In the genomic region with DNA sequence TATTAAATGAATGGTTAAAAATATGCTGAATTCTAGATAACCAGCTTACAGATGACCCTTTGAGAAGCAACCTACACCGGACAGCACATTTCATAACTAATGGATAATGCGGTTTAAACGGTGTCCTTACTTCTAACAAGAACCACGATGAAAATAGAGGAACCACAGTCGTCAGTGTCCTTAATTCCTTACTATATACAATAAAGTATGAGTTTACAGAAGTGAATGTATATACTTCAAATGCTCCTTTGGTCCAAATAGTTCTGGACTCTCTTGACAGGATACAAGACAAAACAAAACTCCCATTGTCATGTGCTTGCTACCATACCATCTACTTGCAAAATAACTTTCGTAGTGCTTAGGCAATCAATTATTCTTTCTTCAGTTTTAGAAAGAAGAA, we compare ENCODE assay signal across 8 cellular contexts. TPM values are rescaled to one million over a fixed set of nuclear protein-coding genes. Genes with fewer than 3 reads are reported as not detected.
DNase-seq lines count a peak whose midpoint lies in the region; ATAC-seq and TF ChIP-seq lines count a peak whose summit lies in the region.

No MANE protein-coding gene starts in this region.

- H3K27ac ChIP-seq in DND-41 (ENCODE audit: low read length): no peak overlapping the region

- peaks cover 6% of the 10 kb centered on the region; the same call in 1 of the 2 replicates for H4K20me1 ChIP-seq in DND-41 (ENCODE audit: insufficient read depth, low read length)

- H3K4me3 Mint-ChIP-seq in brain: peak overlapping the region; percentile 22 to 98 (median 91)
- peak overlapping the region; percentile 43 for H3K4me3 Mint-ChIP-seq in neural crest cell

- no peak overlapping the region for H2AFZ ChIP-seq in DND-41 (ENCODE audit: low read depth, low read length)

- H3K27ac Mint-ChIP-seq in brain (peak overlapping the region in 1 of 5 experiments; percentile 34), neural crest cell (ENCODE audit: unreplicated experiment) (no peak overlapping the region)

- H3K27me3 Mint-ChIP-seq in brain (peaks cover 12% of the 10 kb centered on the region), neural crest cell (ENCODE audit: low read depth) (no peaks in the 10 kb centered on the region)

- no peaks in the 10 kb centered on the region for H3K9me3 Mint-ChIP-seq in brain
- H3K9me3 Mint-ChIP-seq in neural crest cell: no peaks in the 10 kb centered on the region

- no peaks in the 10 kb centered on the region for H3K27me3 ChIP-seq in DND-41 (ENCODE audit: insufficient read depth, low read length, poor library complexity)

- peaks cover 67% of the 10 kb centered on the region for H3K4me1 Mint-ChIP-seq in brain
- H3K4me1 Mint-ChIP-seq in neural crest cell: peaks cover 35% of the 10 kb centered on the region

- H3K36me3 Mint-ChIP-seq in brain (peaks cover 15% of the 10 kb centered on the region), neural crest cell (ENCODE audit: low read depth) (no peaks in the 10 kb centered on the region)

- no peaks in the 10 kb centered on the region for H3K36me3 ChIP-seq in DND-41 (ENCODE audit: insufficient read depth, low read length)

- ATAC-seq in DND-41 (ENCODE audit: insufficient read depth, low read depth) (no peak), HG03571 (IDR thresholded peaks at IDR 0.05; ENCODE audit: unreplicated experiment) (no peak), HG02884 (IDR thresholded peaks at IDR 0.05; ENCODE audit: unreplicated experiment) (no peak)

- DNase-seq in DND-41 (no peak), Kasumi-1 (lab: John Stamatoyannopoulos, UW) (peak; percentile 20 to 29), neural crest cell (ENCODE audit: low read depth, low spot score) (no peak), ACHN (no peak)
- no peak for DNase-seq in activated CD8-positive, alpha-beta memory T cell treated with anti-CD3 and anti-CD28 coated beads, Interleukin-2, amount 50 U/mL, for 4 hours

- TF ChIP-seq CTCF in DND-41 (IDR thresholded peaks at IDR 0.05; ENCODE audit: borderline replicate concordance, extremely low read depth, low read length, poor library complexity, severe bottlenecking): no peak
- no peak for TF ChIP-seq CTCF in brain (conservative IDR thresholded peaks at IDR 0.05)
- no peak for TF ChIP-seq CTCF in neural crest cell (conservative IDR thresholded peaks at IDR 0.05)

- H3K9ac ChIP-seq in DND-41 (ENCODE audit: low read depth, low read length): no peak overlapping the region

- no peak overlapping the region for H3K4me3 ChIP-seq in DND-41 (ENCODE audit: low read depth in 1 of 2, low read length in 2 of 2)

- H3K4me2 ChIP-seq in DND-41 (ENCODE audit: insufficient read depth, low read length): peak overlapping the region; percentile 95; the same call in 1 of the 2 replicates

- H3K9me3 ChIP-seq in DND-41 (ENCODE audit: insufficient read depth, low read length, severe bottlenecking): no peaks in the 10 kb centered on the region

- in situ Hi-C loops in ACHN (cut with HindIII; ENCODE audit: low pct_ligation_motif_present, low pct_unique_long_range_greater_than_20kb, low sequenced_read_pairs): no loop called here

- peaks cover 57% of the 10 kb centered on the region for H3K79me2 ChIP-seq in DND-41 (ENCODE audit: insufficient read depth, low read length)

- H3K4me1 ChIP-seq in DND-41 (ENCODE audit: insufficient read depth, low read length): peaks cover 27% of the 10 kb centered on the region

RNA-seq across cellular contexts. Expression of gene NAMPT, which starts 2.4 kb away (rescaled TPM):
- 24.2 TPM for polyA plus RNA-seq in brain (ENCODE audit: insufficient read depth, low read depth, low replicate concordance)
- total RNA-seq in neural crest cell: 52.7 and 57.7 TPM in 2 replicates

Comparison
In these comparisons a context has a peak if more than half of its experiments do, and no peak if none do; other contexts are left out.
1. DNase-seq: peak in Kasumi-1 (2 of 2); none in DND-41 (single experiment), neural crest cell (single experiment), ACHN (single experiment) and activated CD8-positive, alpha-beta memory T cell treated with anti-CD3 and anti-CD28 coated beads, Interleukin-2, amount 50 U/mL, for 4 hours (single experiment).